ENCODE assay signal across 8 cellular contexts in genomic region chr14:75578099-75578785, GRCh38. TPM values are rescaled to one million over a fixed set of nuclear protein-coding genes. Genes with fewer than 3 reads are reported as not detected.
DNase-seq lines count a peak whose midpoint lies in the region; ATAC-seq and TF ChIP-seq lines count a peak whose summit lies in the region.

FLVCR2 (plus strand) TSS chr14:75578620; CDS start chr14:75578973, 353 bp downstream.

- peak within 1 kb of the TSS; percentile 85 for H3K4me3 Mint-ChIP-seq in activated naive CD8-positive, alpha-beta T cell treated with anti-CD3 and anti-CD28 coated beads, Interleukin-2, amount 10 ng/mL, durations not matched to agents 7 days and 5 days
- H3K4me3 Mint-ChIP-seq in osteocyte (ENCODE audit: unreplicated experiment) = peak within 1 kb of the TSS; percentile 80

- peak within 1 kb of the TSS; percentile 42 for H3K4me3 ChIP-seq in A673 (ENCODE audit: low read depth, low read length, poor library complexity, severe bottlenecking)
- H3K4me3 ChIP-seq in SJSA1 = peak within 1 kb of the TSS; percentile 34
- peak within 1 kb of the TSS; percentile 36 for H3K4me3 ChIP-seq in cardiac muscle cell
- peak within 1 kb of the TSS; percentile 70 for H3K4me3 ChIP-seq in upper lobe of right lung

- CTCF ChIA-PET in A673 (lab: Charles Lee) = interaction anchor here (0.6 to 2.1 kb wide), 3 partner anchors 76 to 404 kb away, joined by 3 to 7 read pairs (median 3); no protein-coding TSS in a partner anchor

- POLR2A ChIA-PET in A673 (lab: Charles Lee; ENCODE audit: low non-redundant PET) = no interaction called here
- POLR2A ChIA-PET in activated naive CD8-positive, alpha-beta T cell treated with anti-CD3 and anti-CD28 coated beads, Interleukin-2, amount 10 ng/mL, durations not matched to agents 7 days and 5 days (lab: Charles Lee) = interaction anchor here (0.6 kb wide), 1 partner anchor 399 kb away, joined by 3 read pairs; no protein-coding TSS in a partner anchor

- H3K36me3 Mint-ChIP-seq in activated naive CD8-positive, alpha-beta T cell treated with anti-CD3 and anti-CD28 coated beads, Interleukin-2, amount 10 ng/mL, durations not matched to agents 7 days and 5 days = no peaks in the 10 kb centered on the region
- no peaks in the 10 kb centered on the region for H3K36me3 Mint-ChIP-seq in osteocyte (ENCODE audit: unreplicated experiment)

- H3K27me3 Mint-ChIP-seq in activated naive CD8-positive, alpha-beta T cell treated with anti-CD3 and anti-CD28 coated beads, Interleukin-2, amount 10 ng/mL, durations not matched to agents 7 days and 5 days = peaks cover 4% of the 10 kb centered on the region
- H3K27me3 Mint-ChIP-seq in osteocyte (ENCODE audit: unreplicated experiment) = peaks cover 25% of the 10 kb centered on the region

- BruUV-seq in A673 (replicated peaks; lab: Mats Ljungman, UMichigan) = no TSS peak

- no peaks in the 10 kb centered on the region for H3K9me3 ChIP-seq in A673 (ENCODE audit: low read depth, low read length, poor library complexity, severe bottlenecking)
- H3K9me3 ChIP-seq in SJSA1 (replicated peaks) = no peaks in the 10 kb centered on the region
- no peaks in the 10 kb centered on the region for H3K9me3 ChIP-seq in cardiac muscle cell (ENCODE audit: low read depth)
- no peaks in the 10 kb centered on the region for H3K9me3 ChIP-seq in upper lobe of right lung

- H3K36me3 ChIP-seq in A673 (ENCODE audit: insufficient read depth, low read length, poor library complexity, severe bottlenecking) (no peaks in the 10 kb centered on the region), SJSA1 (no peaks in the 10 kb centered on the region), cardiac muscle cell (no peaks in the 10 kb centered on the region), upper lobe of right lung (no peaks in the 10 kb centered on the region)

- peak; percentile 38 for ATAC-seq in GM18870 (IDR thresholded peaks at IDR 0.05; ENCODE audit: unreplicated experiment)
- ATAC-seq in HG03442 (IDR thresholded peaks at IDR 0.05; ENCODE audit: unreplicated experiment) = peak; percentile 37
- peak; percentile 38 for ATAC-seq in activated naive CD8-positive, alpha-beta T cell treated with anti-CD3 and anti-CD28 coated beads, Interleukin-2, amount 10 ng/mL, durations not matched to agents 7 days and 5 days (ENCODE audit: low read depth)
- peak; percentile 91 for ATAC-seq in upper lobe of right lung

- no peak within 1 kb of the TSS for H3K27ac Mint-ChIP-seq in activated naive CD8-positive, alpha-beta T cell treated with anti-CD3 and anti-CD28 coated beads, Interleukin-2, amount 10 ng/mL, durations not matched to agents 7 days and 5 days
- H3K27ac Mint-ChIP-seq in osteocyte (ENCODE audit: unreplicated experiment) = peak within 1 kb of the TSS; percentile 69

- DNase-seq in A673 (ENCODE audit: low spot score) (peak; percentile 43), SJSA1 (ENCODE audit: low read depth in 1 of 2, low spot score in 2 of 2) (peak; percentile 59 to 61), cardiac muscle cell (ENCODE audit: low read depth in 1 of 2, low spot score in 1 of 2) (peak; percentile 86 to 89), osteocyte (ENCODE audit: extremely low spot score, unreplicated experiment) (no peak), upper lobe of right lung (peak; percentile 94)
- peak; percentile 54 for DNase-seq in activated naive CD8-positive, alpha-beta T cell treated with anti-CD3 and anti-CD28 coated beads, Interleukin-2, amount 10 ng/mL, durations not matched to agents 7 days and 5 days

- TF ChIP-seq CTCF in A673 (conservative IDR thresholded peaks at IDR 0.05; ENCODE audit: low read depth, low read length) (no peak), cardiac muscle cell (IDR thresholded peaks at IDR 0.05; ENCODE audit: low read depth, low read length) (no peak), osteocyte (IDR thresholded peaks at IDR 0.05) (no peak), upper lobe of right lung (IDR thresholded peaks at IDR 0.05) (no peak)

- intact Hi-C loops in A673 (cut with micrococcal nuclease; ENCODE audit: unreplicated experiment) (loop anchor here (5.0 kb wide), 2 partner anchors 74 to 404 kb away; partner anchors contain the start of gene TGFB3), upper lobe of right lung (cut with DNase I) (loop anchor here (5.0 kb wide), 1 partner anchor 74 kb away; no protein-coding TSS in a partner anchor)

- H3K4me1 Mint-ChIP-seq in activated naive CD8-positive, alpha-beta T cell treated with anti-CD3 and anti-CD28 coated beads, Interleukin-2, amount 10 ng/mL, durations not matched to agents 7 days and 5 days = peaks cover 7% of the 10 kb centered on the region
- H3K4me1 Mint-ChIP-seq in osteocyte (ENCODE audit: unreplicated experiment) = peaks cover 12% of the 10 kb centered on the region

- peaks cover 6% of the 10 kb centered on the region for H3K4me1 ChIP-seq in A673 (ENCODE audit: insufficient read depth, low read length, poor library complexity, severe bottlenecking)
- H3K4me1 ChIP-seq in SJSA1 (replicated peaks) = peaks cover 8% of the 10 kb centered on the region
- H3K4me1 ChIP-seq in cardiac muscle cell (ENCODE audit: low read depth) = peaks cover 8% of the 10 kb centered on the region
- peaks cover 6% of the 10 kb centered on the region for H3K4me1 ChIP-seq in upper lobe of right lung

- H3K27me3 ChIP-seq in A673 (replicated peaks; ENCODE audit: insufficient read depth, low read depth, low read length, poor library complexity) (peaks cover 10% of the 10 kb centered on the region), SJSA1 (replicated peaks) (no peaks in the 10 kb centered on the region; the same call in 1 of the 2 replicates), cardiac muscle cell (no peaks in the 10 kb centered on the region), upper lobe of right lung (no peaks in the 10 kb centered on the region)

- no peak within 1 kb of the TSS for H3K27ac ChIP-seq in A673 (ENCODE audit: low read depth, low read length, poor library complexity, severe bottlenecking)
- no peak within 1 kb of the TSS for H3K27ac ChIP-seq in SJSA1
- peak within 1 kb of the TSS; percentile 64 for H3K27ac ChIP-seq in cardiac muscle cell
- peak within 1 kb of the TSS; percentile 83 for H3K27ac ChIP-seq in upper lobe of right lung

- H3K9me3 Mint-ChIP-seq in activated naive CD8-positive, alpha-beta T cell treated with anti-CD3 and anti-CD28 coated beads, Interleukin-2, amount 10 ng/mL, durations not matched to agents 7 days and 5 days = no peaks in the 10 kb centered on the region
- H3K9me3 Mint-ChIP-seq in osteocyte (ENCODE audit: unreplicated experiment) = no peaks in the 10 kb centered on the region

RNA-seq across cellular contexts. Expression of gene FLVCR2, which starts in this region (rescaled TPM):
- total RNA-seq in A673 (2021) (0.22 and 3.5 TPM in 2 replicates), cardiac muscle cell (1.8 and 3.6 TPM in 2 replicates), osteocyte (0.94 and 1.2 TPM in 2 replicates), upper lobe of right lung (28.6 TPM)
- total RNA-seq in SJSA1 (2014; rRNA removed; shearing (Covaris generic)) = 0.09 and 0.39 TPM in 2 replicates
- total RNA-seq in activated naive CD8-positive, alpha-beta T cell treated with anti-CD3 and anti-CD28 coated beads, Interleukin-2, amount 10 ng/mL, durations not matched to agents 7 days and 5 days = 1 to 10 TPM in 1 of 2 experiments, under 1 TPM in 1; 0.74 to 5.0 TPM
- polyA plus RNA-seq in cardiac muscle cell = 1.9 and 4.0 TPM in 2 replicates

Comparison
In these comparisons a context has a peak if more than half of its experiments do, and no peak if none do; other contexts are left out.
1. Peak in DNase-seq and H3K4me3 ChIP-seq in SJSA1; RNA of the gene not detected or under 1 TPM.
2. H3K27ac ChIP-seq: peak in cardiac muscle cell (single experiment) and upper lobe of right lung (single experiment); none in A673 (single experiment) and SJSA1 (single experiment).
3. ATAC-seq: peak in every context shown above with its lines; median percentile 91 in upper lobe of right lung; 38 in GM18870; 38 in activated naive CD8-positive, alpha-beta T cell treated with anti-CD3 and anti-CD28 coated beads, Interleukin-2, amount 10 ng/mL, durations not matched to agents 7 days and 5 days; 37 in HG03442.
4. Peak in every context shown above with its lines, with median percentiles within 50 percentile points of each other: H3K4me3 ChIP-seq.